8 cellular contexts compared by ENCODE assay signal in the genomic region with DNA sequence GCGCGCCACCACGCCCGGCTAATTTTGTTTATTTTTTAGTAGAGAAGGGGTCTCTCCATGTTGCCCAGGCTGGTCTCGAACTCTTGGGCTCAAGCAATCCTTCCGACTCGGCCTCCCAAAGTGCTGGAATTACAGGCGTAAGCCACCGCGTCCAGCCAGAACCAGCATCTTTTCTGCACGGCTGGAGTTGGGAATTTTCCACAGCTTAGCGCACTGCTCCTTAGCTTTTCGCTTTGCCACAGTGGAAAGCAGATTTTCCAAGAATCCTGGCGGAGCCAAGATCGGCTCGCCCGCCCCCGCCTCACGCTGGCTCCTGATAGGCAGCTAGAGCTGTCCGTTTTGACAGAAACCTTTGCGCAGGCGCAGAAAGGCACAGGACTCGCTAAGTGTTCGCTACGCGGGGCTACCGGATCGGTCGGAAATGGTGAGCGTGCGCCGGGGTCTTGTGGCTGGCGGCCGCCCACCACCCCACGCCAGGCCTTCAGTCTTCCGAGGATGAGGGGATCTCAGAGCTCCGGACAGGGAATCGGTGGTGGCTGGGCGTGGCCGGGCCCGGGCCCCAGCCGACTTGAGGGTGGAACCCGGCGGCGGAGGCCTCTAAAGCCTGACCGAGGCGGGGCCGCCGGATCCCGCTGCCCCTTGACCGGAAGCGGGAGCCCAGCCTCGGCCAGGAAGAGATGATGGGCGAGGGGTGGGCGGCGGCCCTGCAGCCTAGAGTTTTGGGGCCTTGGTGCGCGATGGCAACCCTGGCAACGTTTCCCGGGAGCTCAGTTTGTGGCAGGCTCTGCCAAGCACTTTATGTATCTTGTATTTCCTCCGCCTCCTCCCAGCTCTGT. TPM values are rescaled to one million over a fixed set of nuclear protein-coding genes. Genes with fewer than 3 reads are reported as not detected.
A peak's percentile ranks its signal among the peaks of the same experiment; 100 is the strongest.
DNase-seq lines count a peak whose midpoint lies in the region; ATAC-seq and TF ChIP-seq lines count a peak whose summit lies in the region.

TSS of gene DYNLRB1 (plus strand) at position 385 of the 836 bp plus-strand sequence. CDS start at position 422, 37 bp downstream.

- CTCF ChIA-PET in Panc1 (lab: Charles Lee): interaction anchor here (0.5 to 1.4 kb wide), 3 partner anchors 194 to 205 kb away, joined by 3 to 17 read pairs (median 3); no protein-coding TSS in a partner anchor

- H3K36me3 ChIP-seq in KMS-11 (ENCODE audit: insufficient read depth) (0 out of 2 replicates have a peak, but pooled peaks cover 2% of the 10 kb centered on the region), Panc1 (ENCODE audit: control insufficient read depth, insufficient read depth, low read length) (peaks cover 2% of the 10 kb centered on the region), esophagus (ENCODE audit: control insufficient read depth in 2 of 2, insufficient read depth in 2 of 2, low read length in 1 of 2) (peaks cover 0 to 3% of the 10 kb centered on the region in 2 donors), mucosa of stomach (ENCODE audit: control insufficient read depth, insufficient read depth, low read length) (no peaks in the 10 kb centered on the region)

- BruUV-seq in Panc1 (replicated peaks; lab: Mats Ljungman, UMichigan): no TSS peak

- peak; percentile 98 for DNase-seq in DMS53 (lab: John Stamatoyannopoulos, UW)
- peak; percentile 77 for DNase-seq in Panc1 (ENCODE audit: low read depth, low spot score)
- DNase-seq in activated T-cell treated with anti-CD3 and anti-CD28 coated beads, Interleukin-2, amount 50 U/mL, for 4 hours: peak; percentile 93
- DNase-seq in stimulated activated CD8-positive, alpha-beta memory T cell treated with anti-CD3 and anti-CD28 coated beads, Interleukin-4, amount 100 ng/mL, for 48 hours: peak; percentile 98

- peak; percentile 71 for ATAC-seq in GM21723 (IDR thresholded peaks at IDR 0.05; ENCODE audit: unreplicated experiment)
- peak; percentile 93 for ATAC-seq in Panc1
- peak; percentile 83 to 85 for ATAC-seq in activated T-cell treated with anti-CD3 and anti-CD28 coated beads, Interleukin-2, amount 50 U/mL, for 4 hours

- POLR2A ChIA-PET in Panc1 (lab: Charles Lee): interaction anchor here (0.5 to 0.6 kb wide), 2 partner anchors 165 to 322 kb away, joined by 3 to 6 read pairs; no protein-coding TSS in a partner anchor

- H3K4me1 ChIP-seq in KMS-11 (ENCODE audit: low read depth, poor library complexity, severe bottlenecking) (peaks cover 42% of the 10 kb centered on the region), Panc1 (ENCODE audit: control insufficient read depth, insufficient read depth, low read length) (peaks cover 9% of the 10 kb centered on the region), esophagus (ENCODE audit: control insufficient read depth in 2 of 2, insufficient read depth in 2 of 2, low read length in 1 of 2) (no peaks in the 10 kb centered on the region), mucosa of stomach (ENCODE audit: control insufficient read depth, insufficient read depth, low read length) (peaks cover 17% of the 10 kb centered on the region)

- H3K9me3 ChIP-seq in Panc1 (ENCODE audit: control insufficient read depth, insufficient read depth, low read depth, low read length) (no peaks in the 10 kb centered on the region), esophagus (ENCODE audit: control insufficient read depth in 2 of 2, insufficient read depth in 1 of 2, low read depth in 1 of 2, low read length in 1 of 2) (no peaks in the 10 kb centered on the region), mucosa of stomach (ENCODE audit: control insufficient read depth, low read length) (no peaks in the 10 kb centered on the region)

- 0 to 1% methylated on average over 60 to 61 of the region's 61 CpGs for WGBS in esophagus, 2 donors

- H3K36me3 Mint-ChIP-seq in activated T-cell treated with anti-CD3 and anti-CD28 coated beads, Interleukin-2, amount 50 U/mL, for 4 hours (ENCODE audit: insufficient read depth): peaks cover 2% of the 10 kb centered on the region

- peaks cover 43% of the 10 kb centered on the region for H3K4me1 Mint-ChIP-seq in activated T-cell treated with anti-CD3 and anti-CD28 coated beads, Interleukin-2, amount 50 U/mL, for 4 hours (ENCODE audit: low read depth)

- H2AFZ ChIP-seq in KMS-11 (ENCODE audit: low read depth): peak within 1 kb of the TSS; percentile 95

- H3K79me2 ChIP-seq in KMS-11 (ENCODE audit: insufficient read depth, low read depth): peaks cover 44% of the 10 kb centered on the region

- peak within 1 kb of the TSS; percentile 98 for H3K4me3 Mint-ChIP-seq in activated T-cell treated with anti-CD3 and anti-CD28 coated beads, Interleukin-2, amount 50 U/mL, for 4 hours

- in situ Hi-C loops in Panc1 (cut with HindIII; ENCODE audit: low pct_unique_long_range_greater_than_20kb, low sequenced_read_pairs): no loop called here

- H3K27ac ChIP-seq in KMS-11 (peak within 1 kb of the TSS; percentile 79), Panc1 (ENCODE audit: low read length) (peak within 1 kb of the TSS; percentile 92), esophagus (ENCODE audit: low read depth in 2 of 2, low read length in 1 of 2) (peak within 1 kb of the TSS; percentile 84 to 98)

- H3K27me3 Mint-ChIP-seq in activated T-cell treated with anti-CD3 and anti-CD28 coated beads, Interleukin-2, amount 50 U/mL, for 4 hours (ENCODE audit: low read depth): no peaks in the 10 kb centered on the region

- H3K4me3 ChIP-seq in KMS-11 (IDR thresholded peaks at IDR 0.05; ENCODE audit: insufficient read depth, low read depth, low read length): peak within 1 kb of the TSS; percentile 38
- peak within 1 kb of the TSS; percentile 70 to 98 for H3K4me3 ChIP-seq in Panc1 (ENCODE audit: low read depth in 2 of 2, low read length in 2 of 2)
- peak within 1 kb of the TSS; percentile 70 to 82 for H3K4me3 ChIP-seq in esophagus (ENCODE audit: low read depth in 1 of 2, low read length in 2 of 2)
- H3K4me3 ChIP-seq in mucosa of stomach (ENCODE audit: low read length): peak within 1 kb of the TSS; percentile 95

- no peaks in the 10 kb centered on the region for H3K9me3 Mint-ChIP-seq in activated T-cell treated with anti-CD3 and anti-CD28 coated beads, Interleukin-2, amount 50 U/mL, for 4 hours

- H4K20me1 ChIP-seq in KMS-11 (ENCODE audit: insufficient read depth): no peaks in the 10 kb centered on the region; the same call in 1 of the 2 replicates

- TF ChIP-seq CTCF in KMS-11 (conservative IDR thresholded peaks at IDR 0.05; ENCODE audit: low read depth, low read length) (no peak), Panc1 (IDR thresholded peaks at IDR 0.05) (no peak)

- intact Hi-C loops in Panc1 (cut with micrococcal nuclease; ENCODE audit: unreplicated experiment): no loop called here

- peak within 1 kb of the TSS; percentile 75 for H3K9ac ChIP-seq in KMS-11
- peak within 1 kb of the TSS; percentile 93 for H3K9ac ChIP-seq in mucosa of stomach (ENCODE audit: low read length)

- H3K27me3 ChIP-seq in KMS-11 (ENCODE audit: insufficient read depth, low read depth) (no peaks in the 10 kb centered on the region), Panc1 (ENCODE audit: control insufficient read depth, insufficient read depth, low read length) (no peaks in the 10 kb centered on the region), esophagus (ENCODE audit: control insufficient read depth in 1 of 2, insufficient read depth in 2 of 2, low read length in 2 of 2) (no peaks in the 10 kb centered on the region), mucosa of stomach (ENCODE audit: control insufficient read depth, insufficient read depth, low read length) (no peaks in the 10 kb centered on the region)

- peak within 1 kb of the TSS; percentile 83 for H3K4me2 ChIP-seq in KMS-11

RNA-seq across cellular contexts. Expression of gene DYNLRB1, which starts in this region (rescaled TPM):
- total RNA-seq in Panc1 (2021; ENCODE audit: unreplicated experiment): 155 TPM
- polyA plus RNA-seq in Panc1 (2012; ENCODE audit: insufficient read length): 458 TPM
- total RNA-seq in activated T-cell treated with anti-CD3 and anti-CD28 coated beads, Interleukin-2, amount 50 U/mL, for 4 hours: 100 to 1,000 TPM; 103 to 116 (median 112) TPM
- 100 to 1,000 TPM; 140 to 189 TPM for polyA plus RNA-seq in esophagus

Comparison
In these comparisons a context has a peak if more than half of its experiments do, and no peak if none do; other contexts are left out.
1. Peak in every context shown above with its lines: DNase-seq, ATAC-seq, H3K4me3 ChIP-seq and H3K27ac ChIP-seq.
2. H3K4me3 ChIP-seq: peak in every context shown above with its lines; median percentile 95 in mucosa of stomach; 84 in Panc1; 76 in esophagus; 38 in KMS-11.